Comparison of ENCODE assay signal across 5 cellular contexts in the genomic region with DNA sequence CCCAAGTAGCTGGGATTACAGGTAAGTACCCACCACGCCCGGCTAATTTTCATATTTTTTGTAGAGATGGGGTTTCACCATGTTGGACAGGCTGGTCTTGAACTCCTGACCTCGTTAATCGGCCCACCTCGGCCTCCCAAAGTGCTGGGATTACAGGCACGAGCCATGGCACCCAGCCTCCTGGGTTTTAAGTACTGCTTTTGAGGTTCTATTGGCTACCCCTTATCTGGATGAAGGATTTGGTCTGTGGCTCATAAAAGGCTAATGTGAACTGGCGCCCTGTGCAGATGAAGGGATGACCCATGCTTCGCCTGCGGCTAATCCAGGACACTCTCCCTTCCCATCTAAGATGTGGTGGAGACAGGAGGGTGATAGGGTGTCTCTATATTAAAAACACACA. TPM values are rescaled to one million over a fixed set of nuclear protein-coding genes. Genes with fewer than 3 reads are reported as not detected.
"Had no signal": no experiment of that assay in that cellular context is flagged by ENCODE, and none has a peak within 500 bp of the region (broad histone marks: within the 10 kb centered on the region; RNA-seq: fewer than 3 reads in every experiment).

No MANE protein-coding gene starts in this region.

RNA-seq across cellular contexts. Expression of a gene that starts 25.6 kb away (rescaled TPM):
- total RNA-seq: activated CD4-positive, alpha-beta memory T cell treated with anti-CD3 and anti-CD28 coated beads for 36 hours; activated CD4-positive, alpha-beta T cell treated with anti-CD3 and anti-CD28 coated beads, Interleukin-2, amount 10 ng/mL, durations not matched to agents 24 days and 14 days; ascending aorta; bronchial epithelial cell; glomerular endothelial cell had no signal
